ENCODE assay signal across 8 cellular contexts in the genomic region with DNA sequence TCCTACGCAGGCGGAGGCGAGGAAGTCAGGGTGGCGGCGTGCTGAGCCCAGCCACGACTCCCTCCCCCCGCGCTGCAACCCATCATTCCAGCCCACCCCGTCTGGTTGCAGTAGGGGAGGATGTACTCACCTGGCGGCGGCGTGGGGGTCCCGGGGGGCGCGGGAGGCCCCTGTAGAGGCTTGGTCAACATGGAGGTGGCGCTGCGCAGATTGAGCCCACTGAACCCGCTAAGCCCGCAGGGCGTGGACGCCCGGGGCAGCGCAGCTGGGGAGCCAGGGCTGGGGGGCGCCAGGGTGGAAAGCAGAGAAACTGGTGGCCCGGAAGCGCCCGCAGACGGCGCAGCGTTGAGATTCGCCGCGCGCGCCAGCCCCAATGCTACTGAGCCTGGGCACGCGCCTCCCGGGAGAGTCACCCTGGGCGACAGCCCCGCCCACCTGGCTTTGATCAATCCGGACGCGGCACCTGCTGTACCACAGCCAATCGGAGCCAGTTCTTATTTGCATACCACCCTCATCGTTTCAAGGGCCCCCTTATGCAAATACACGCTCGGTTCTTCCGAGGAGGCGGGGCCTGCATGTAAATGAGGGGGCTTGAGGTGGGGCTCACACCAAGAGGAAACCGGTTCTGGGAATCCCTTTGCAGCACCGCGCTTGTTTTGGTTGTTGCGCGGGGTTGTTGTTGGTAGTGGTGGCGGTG. TPM values are rescaled to one million over a fixed set of nuclear protein-coding genes. Genes with fewer than 3 reads are reported as not detected.
DNase-seq lines count a peak whose midpoint lies in the region; ATAC-seq, FAIRE-seq and TF ChIP-seq lines count a peak whose summit lies in the region.

A gene (minus strand): TSS at position 381 of the 697 bp plus-strand sequence. CDS start 190 bp downstream, at position 191.

- peaks cover 31% of the 10 kb centered on the region for H3K4me1 ChIP-seq in HepG2 (ENCODE audit: insufficient read depth, low read length)

- H3K79me2 ChIP-seq in HepG2 (ENCODE audit: insufficient read depth, low read length), result peaks cover 13% of the 10 kb centered on the region

- peak; percentile 98 for FAIRE-seq in HepG2 (lab: Jason Lieb, UNC)

- no peaks in the 10 kb centered on the region for H4K20me1 ChIP-seq in HepG2 (ENCODE audit: insufficient read depth, low read length)

- H3K9ac ChIP-seq in HepG2 (ENCODE audit: insufficient read depth, low read depth, low read length), result peak within 1 kb of the TSS; percentile 76

- H3K4me1 Mint-ChIP-seq in activated CD4-positive, alpha-beta T cell treated with anti-CD3 and anti-CD28 coated beads, Interleukin-2, amount 10 ng/mL, durations not matched to agents 7 days and 5 days, result peaks cover 51% of the 10 kb centered on the region

- peak in 1 of 2 experiments; percentile 92; a peak in 2 of 4 replicates for TF ChIP-seq POLR2A in HepG2 (IDR thresholded peaks at IDR 0.05; ENCODE audit: insufficient read depth in 1 of 2, low read depth in 2 of 2, low read length in 2 of 2)

- H3K9me3 Mint-ChIP-seq in activated CD4-positive, alpha-beta T cell treated with anti-CD3 and anti-CD28 coated beads, Interleukin-2, amount 10 ng/mL, durations not matched to agents 7 days and 5 days, result no peaks in the 10 kb centered on the region

- TF ChIP-seq EP300 in HepG2 (IDR thresholded peaks at IDR 0.05; ENCODE audit: low read depth in 2 of 2, low read length in 2 of 2), result no peak
- no peak for TF ChIP-seq EP300 in HepG2 (CRISPR knock-in tag; IDR thresholded peaks at IDR 0.05; ENCODE audit: borderline replicate concordance)

- no CpG with 5 or more reads among the region's 55 CpGs for WGBS in HepG2 (ENCODE audit: low lambda C conversion rate)

- CTCF ChIA-PET in activated CD4-positive, alpha-beta T cell treated with anti-CD3 and anti-CD28 coated beads, Interleukin-2, amount 10 ng/mL, durations not matched to agents 7 days and 5 days (lab: Charles Lee), result interaction anchor here (4.8 kb wide), 1 partner anchor 20 kb away, joined by 16 read pairs; no protein-coding TSS in a partner anchor
- CTCF ChIA-PET in HepG2 (lab: Yijun Ruan, JAX; ENCODE audit: low intra/inter-chr PET ratio, low total read pairs), result no interaction called here

- peaks cover under 1 to 18% of the 10 kb centered on the region in 2 experiments; a peak in 3 of 5 replicates for H3K36me3 ChIP-seq in HepG2 (replicated peaks in 1 of 2; ENCODE audit: control insufficient read depth in 1 of 2, insufficient read depth in 2 of 2, low read length in 2 of 2)

- H3K36me3 Mint-ChIP-seq in activated CD4-positive, alpha-beta T cell treated with anti-CD3 and anti-CD28 coated beads, Interleukin-2, amount 10 ng/mL, durations not matched to agents 7 days and 5 days (ENCODE audit: low read depth), result peaks cover 53% of the 10 kb centered on the region

- H3K27ac ChIP-seq in coronary artery (peak within 1 kb of the TSS; percentile 83 to 92), HepG2 (ENCODE audit: extremely low read length, insufficient read depth, low read length) (peak within 1 kb of the TSS; percentile 68)

- peak in 12 of 14 donors; percentile 24 to 93 (median 56) for DNase-seq in C1 segment of cervical spinal cord (lab: John Stamatoyannopoulos, UW)
- peak; percentile 98 for DNase-seq in NCI-H748 (lab: John Stamatoyannopoulos, UW; ENCODE audit: unreplicated experiment)
- peak; percentile 95 for DNase-seq in activated CD4-positive, alpha-beta T cell treated with anti-CD3 and anti-CD28 coated beads, Interleukin-2, amount 10 ng/mL, durations not matched to agents 7 days and 5 days
- DNase-seq in coronary artery (ENCODE audit: low spot score), result peak; percentile 91
- peak; percentile 90 for DNase-seq in HepG2 (ENCODE audit: low spot score)
- DNase-seq in stimulated activated CD4-positive, alpha-beta T cell treated with anti-CD3 and anti-CD28 coated beads, Interleukin-4, amount 100 ng/mL, for 1 hour, result peak; percentile 88

- in situ Hi-C loops in HepG2 (cut with HindIII; ENCODE audit: extremely low pct_ligation_motif_present, low pct_unique_long_range_greater_than_20kb), result no loop called here

- H2AFZ ChIP-seq in HepG2 (ENCODE audit: low read length), result no peak within 1 kb of the TSS

- no peaks in the 10 kb centered on the region for H3K27me3 Mint-ChIP-seq in activated CD4-positive, alpha-beta T cell treated with anti-CD3 and anti-CD28 coated beads, Interleukin-2, amount 10 ng/mL, durations not matched to agents 7 days and 5 days

- no peaks in the 10 kb centered on the region for H3K27me3 ChIP-seq in HepG2 (ENCODE audit: control insufficient read depth in 1 of 2, insufficient read depth in 2 of 2, low read length in 2 of 2)

- H3K4me3 Mint-ChIP-seq in activated CD4-positive, alpha-beta T cell treated with anti-CD3 and anti-CD28 coated beads, Interleukin-2, amount 10 ng/mL, durations not matched to agents 7 days and 5 days, result peak within 1 kb of the TSS; percentile 99

- peak within 1 kb of the TSS; percentile 83 for H3K4me2 ChIP-seq in HepG2 (ENCODE audit: low read depth, low read length)

- no TSS peak for BruUV-seq in HepG2 (replicated peaks; lab: Mats Ljungman, UMichigan)

- no peaks in the 10 kb centered on the region for H3K9me3 ChIP-seq in HepG2 (ENCODE audit: low read length)

- H3K4me3 ChIP-seq in coronary artery, result peak within 1 kb of the TSS; percentile 76
- H3K4me3 ChIP-seq in HepG2 (replicated peaks in 1 of 3; ENCODE audit: insufficient read depth in 1 of 3, low read depth in 2 of 3, low read length in 3 of 3), result peak within 1 kb of the TSS; percentile 60 to 85 (median 75); a peak in 5 of 6 replicates

- TF ChIP-seq CTCF in coronary artery (IDR thresholded peaks at IDR 0.05) (no peak), HepG2 (CRISPR knock-in tag; IDR thresholded peaks at IDR 0.05) (no peak)

- ATAC-seq in GM19372 (IDR thresholded peaks at IDR 0.05; ENCODE audit: low read depth, unreplicated experiment) (peak; percentile 68), HG03558 (IDR thresholded peaks at IDR 0.05; ENCODE audit: extremely low read depth, unreplicated experiment) (peak; percentile 31), HepG2 (peak; percentile 88)

- POLR2A ChIA-PET in activated CD4-positive, alpha-beta T cell treated with anti-CD3 and anti-CD28 coated beads, Interleukin-2, amount 10 ng/mL, durations not matched to agents 7 days and 5 days (lab: Charles Lee), result interaction anchor here (0.6 kb wide), 1 partner anchor 125 kb away, joined by 3 read pairs; no protein-coding TSS in a partner anchor
- POLR2A ChIA-PET in HepG2 (lab: Yijun Ruan, JAX), result interaction anchor here (0.6 to 1.5 kb wide), 3 partner anchors 21 to 28 kb away, joined by 3 to 7 read pairs (median 3); a partner anchor contains a TSS

- intact Hi-C loops in HepG2 (cut with micrococcal nuclease; ENCODE audit: unreplicated experiment), result loop anchor here (5.0 to 10.0 kb wide), 2 partner anchors 154 to 271 kb away; a partner anchor contains a TSS

- TF ChIP-seq RAD21 in HepG2 (CRISPR knock-in tag; IDR thresholded peaks at IDR 0.05), result no peak

- H3K27ac Mint-ChIP-seq in activated CD4-positive, alpha-beta T cell treated with anti-CD3 and anti-CD28 coated beads, Interleukin-2, amount 10 ng/mL, durations not matched to agents 7 days and 5 days, result peak within 1 kb of the TSS; percentile 98

TF ChIP-seq in HepG2, 621 proteins besides CTCF, POLR2A, EP300 and RAD21 (continues in another document):
- TF ChIP-seq, protein P1, sequence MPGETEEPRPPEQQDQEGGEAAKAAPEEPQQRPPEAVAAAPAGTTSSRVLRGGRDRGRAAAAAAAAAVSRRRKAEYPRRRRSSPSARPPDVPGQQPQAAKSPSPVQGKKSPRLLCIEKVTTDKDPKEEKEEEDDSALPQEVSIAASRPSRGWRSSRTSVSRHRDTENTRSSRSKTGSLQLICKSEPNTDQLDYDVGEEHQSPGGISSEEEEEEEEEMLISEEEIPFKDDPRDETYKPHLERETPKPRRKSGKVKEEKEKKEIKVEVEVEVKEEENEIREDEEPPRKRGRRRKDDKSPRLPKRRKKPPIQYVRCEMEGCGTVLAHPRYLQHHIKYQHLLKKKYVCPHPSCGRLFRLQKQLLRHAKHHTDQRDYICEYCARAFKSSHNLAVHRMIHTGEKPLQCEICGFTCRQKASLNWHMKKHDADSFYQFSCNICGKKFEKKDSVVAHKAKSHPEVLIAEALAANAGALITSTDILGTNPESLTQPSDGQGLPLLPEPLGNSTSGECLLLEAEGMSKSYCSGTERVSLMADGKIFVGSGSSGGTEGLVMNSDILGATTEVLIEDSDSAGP (CRISPR knock-in tag; IDR thresholded peaks at IDR 0.05; ENCODE audit: borderline replicate concordance), result peak; percentile 26; the same call in 1 of the 2 replicates
- TF ChIP-seq MTA3 (CRISPR knock-in tag; IDR thresholded peaks at IDR 0.05) (no peak), CC2D1A (CRISPR knock-in tag; IDR thresholded peaks at IDR 0.05) (no peak), ARNTL (CRISPR knock-in tag; IDR thresholded peaks at IDR 0.05) (0 out of 2 replicates have a peak, but pooled peaks have one; percentile 19), EHMT2 (IDR thresholded peaks at IDR 0.05; ENCODE audit: borderline replicate concordance, low read depth, low read length) (no peak), ZNF614 (CRISPR knock-in tag; IDR thresholded peaks at IDR 0.05; ENCODE audit: borderline replicate concordance) (no peak)

RNA-seq across cellular contexts. Expression of the gene that starts here (rescaled TPM):
- total RNA-seq in activated CD4-positive, alpha-beta T cell treated with anti-CD3 and anti-CD28 coated beads, Interleukin-2, amount 10 ng/mL, durations not matched to agents 7 days and 5 days, result 100 to 1,000 TPM; 152 to 154 TPM
- total RNA-seq in HepG2 (2016; rRNA removed; fragmentation: Illumina TruSeq; extraction: Trizol), result 13.0 and 14.4 TPM in 2 replicates
- 1.7 and 2.6 TPM in 2 replicates for total RNA-seq in HepG2 (2016; cell fraction: cytosol; rRNA removed; fragmentation: Illumina TruSeq; extraction: Trizol; ENCODE audit: low read depth)
- 11.9 and 13.2 TPM in 2 replicates for total RNA-seq in HepG2 (2016; cell fraction: insoluble cytoplasmic fraction; rRNA removed; fragmentation: Illumina TruSeq; extraction: Trizol)
- total RNA-seq in HepG2 (2016; cell fraction: membrane; rRNA removed; fragmentation: Illumina TruSeq; extraction: Trizol), result 5.9 and 6.5 TPM in 2 replicates
- total RNA-seq in HepG2 (2016; cell fraction: nucleus; rRNA removed; fragmentation: Illumina TruSeq; extraction: Trizol), result 7.9 and 8.0 TPM in 2 replicates
- polyA plus RNA-seq in HepG2 (2011; rRNA removed), result 15.8 and 17.4 TPM in 2 replicates
- polyA plus RNA-seq in HepG2 (2011; cell fraction: cytosol; rRNA removed), result 10.3 and 10.6 TPM in 2 replicates
- polyA plus RNA-seq in HepG2 (2011; cell fraction: nucleus; rRNA removed), result 14.3 and 17.5 TPM in 2 replicates
- polyA plus RNA-seq in HepG2 (2012), result 10.1 and 10.6 TPM in 2 replicates
- 1.1 TPM in 2 replicates for polyA plus RNA-seq in HepG2 (2016; cell fraction: cytosol; fragmentation: Illumina TruSeq; extraction: Trizol; ENCODE audit: low read depth)
- 14.0 and 15.2 TPM in 2 replicates for polyA plus RNA-seq in HepG2 (2016; cell fraction: insoluble cytoplasmic fraction; fragmentation: Illumina TruSeq; extraction: Trizol; ENCODE audit: low read depth)
- 3.5 and 4.0 TPM in 2 replicates for polyA plus RNA-seq in HepG2 (2016; cell fraction: membrane; fragmentation: Illumina TruSeq; extraction: Trizol; ENCODE audit: low read depth)
- 11.4 and 16.3 TPM in 2 replicates for polyA plus RNA-seq in HepG2 (2016; cell fraction: nucleus; fragmentation: Illumina TruSeq; extraction: Trizol; ENCODE audit: insufficient read depth, low read depth)
- polyA minus RNA-seq in HepG2 (2011; rRNA and poly(A)+ RNA removed; ENCODE audit: low replicate concordance), result 17.3 and 37.4 TPM in 2 replicates
- polyA minus RNA-seq in HepG2 (2011; cell fraction: cytosol; rRNA and poly(A)+ RNA removed), result 4.9 and 5.8 TPM in 2 replicates
- polyA minus RNA-seq in HepG2 (2011; cell fraction: nucleus; rRNA and poly(A)+ RNA removed), result 8.5 and 10.9 TPM in 2 replicates

Comparison
In these comparisons a context has a peak if more than half of its experiments do, and no peak if none do; other contexts are left out.
1. Peak in every context shown above with its lines: DNase-seq, ATAC-seq, H3K4me3 ChIP-seq and H3K27ac ChIP-seq.
2. ATAC-seq: peak in every context shown above with its lines; median percentile 88 in HepG2; 68 in GM19372; 31 in HG03558.